ENCODE assay signal across 14 cellular contexts in the genomic region with DNA sequence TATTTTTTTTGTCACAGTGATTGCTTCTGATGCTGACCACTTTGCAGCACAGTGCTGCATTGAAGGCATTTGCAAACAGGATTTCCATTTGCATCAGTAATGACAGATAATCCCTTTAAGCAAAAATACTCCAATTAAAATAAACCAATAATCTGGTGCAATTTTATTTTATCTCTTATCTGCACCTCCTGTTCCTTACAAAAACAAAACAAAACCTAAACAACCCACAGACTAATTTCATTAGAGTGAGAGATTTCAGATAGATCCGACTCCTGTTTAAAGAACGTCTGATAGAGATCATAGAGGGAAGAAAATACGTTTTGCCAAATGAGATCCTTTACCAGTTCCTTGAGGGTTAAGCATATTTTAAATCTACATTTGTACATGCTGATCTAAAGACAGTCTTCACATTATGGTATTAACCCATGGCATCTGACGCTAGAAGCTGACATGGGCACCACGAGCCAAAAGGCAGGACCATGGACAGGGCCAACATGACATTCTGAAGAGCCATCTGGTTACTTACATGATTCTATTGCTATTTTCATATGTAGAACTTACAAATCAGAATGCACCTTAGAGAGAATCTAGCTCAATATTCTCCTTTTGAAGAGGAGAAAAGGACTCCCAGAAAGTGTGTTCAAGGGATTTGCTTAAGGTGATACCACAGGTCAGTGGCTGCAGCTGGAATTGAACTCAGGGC.
DNase-seq lines count a peak whose midpoint lies in the region; ATAC-seq, FAIRE-seq and TF ChIP-seq lines count a peak whose summit lies in the region.
"Had no signal": no experiment of that assay in that cellular context is flagged by ENCODE, and none has a peak within 500 bp of the region (broad histone marks: within the 10 kb centered on the region; RNA-seq: fewer than 3 reads in every experiment).

No MANE protein-coding gene starts in this region.

- no peak for TF ChIP-seq CTCF in choroid plexus epithelial cell (conservative IDR thresholded peaks at IDR 0.05; ENCODE audit: low read depth, low read length)

- ATAC-seq in GM19395 (IDR thresholded peaks at IDR 0.05; ENCODE audit: unreplicated experiment), result no peak
- ATAC-seq: lower lobe of right lung had no signal

- no peaks in the 10 kb centered on the region for H3K9me3 Mint-ChIP-seq in activated naive CD4-positive, alpha-beta T cell treated with anti-CD3 and anti-CD28 coated beads, Interleukin-2, amount 10 ng/mL, durations not matched to agents 7 days and 5 days

- no peaks in the 10 kb centered on the region for H3K4me1 Mint-ChIP-seq in activated naive CD4-positive, alpha-beta T cell treated with anti-CD3 and anti-CD28 coated beads, Interleukin-2, amount 10 ng/mL, durations not matched to agents 7 days and 5 days

- H3K27ac Mint-ChIP-seq in activated naive CD4-positive, alpha-beta T cell treated with anti-CD3 and anti-CD28 coated beads, Interleukin-2, amount 10 ng/mL, durations not matched to agents 7 days and 5 days, result no peak overlapping the region

- no peak for FAIRE-seq in RCC 7860 (lab: Jason Lieb, UNC)
- FAIRE-seq: G401.6 had no signal

- DNase-seq in activated naive CD4-positive, alpha-beta T cell treated with anti-CD3 and anti-CD28 coated beads, Interleukin-2, amount 10 ng/mL, durations not matched to agents 7 days and 5 days, result peak; percentile 22
- DNase-seq in activated naive CD4-positive, alpha-beta T cell (lab: John Stamatoyannopoulos, UW), result no peak
- peak; percentile 50 for DNase-seq in NCI-H82 (lab: John Stamatoyannopoulos, UW)
- DNase-seq in choroid plexus epithelial cell (ENCODE audit: low read depth), result peak; percentile 56
- peak; percentile 25 for DNase-seq in myocyte (ENCODE audit: low read depth)
- no peak for DNase-seq in NCI-H128 (lab: John Stamatoyannopoulos, UW; ENCODE audit: unreplicated experiment)
- DNase-seq in RCC 7860 (ENCODE audit: low spot score), result no peak
- DNase-seq: activated CD4-positive, alpha-beta T cell treated with anti-CD3 and anti-CD28 coated beads, Interleukin-2, amount 50 U/mL, for 4 hours; activated gamma-delta T cell; lower lobe of right lung; NCI-H146; NCI-H774 had no signal

- H3K4me3 ChIP-seq in choroid plexus epithelial cell (ENCODE audit: low read depth, low read length), result no peak overlapping the region
- H3K4me3 ChIP-seq: lower lobe of right lung had no signal

- no peaks in the 10 kb centered on the region for H3K27me3 Mint-ChIP-seq in activated naive CD4-positive, alpha-beta T cell treated with anti-CD3 and anti-CD28 coated beads, Interleukin-2, amount 10 ng/mL, durations not matched to agents 7 days and 5 days

- no peak overlapping the region for H3K4me3 Mint-ChIP-seq in activated naive CD4-positive, alpha-beta T cell treated with anti-CD3 and anti-CD28 coated beads, Interleukin-2, amount 10 ng/mL, durations not matched to agents 7 days and 5 days

- CTCF ChIA-PET in activated naive CD4-positive, alpha-beta T cell treated with anti-CD3 and anti-CD28 coated beads, Interleukin-2, amount 10 ng/mL, durations not matched to agents 7 days and 5 days (lab: Charles Lee), result no interaction called here

- H3K36me3 Mint-ChIP-seq in activated naive CD4-positive, alpha-beta T cell treated with anti-CD3 and anti-CD28 coated beads, Interleukin-2, amount 10 ng/mL, durations not matched to agents 7 days and 5 days, result no peaks in the 10 kb centered on the region

Comparison
In these comparisons a context has a peak if more than half of its experiments do, and no peak if none do; other contexts are left out.
1. DNase-seq: peak in activated naive CD4-positive, alpha-beta T cell treated with anti-CD3 and anti-CD28 coated beads, Interleukin-2, amount 10 ng/mL, durations not matched to agents 7 days and 5 days (single experiment), NCI-H82 (single experiment), choroid plexus epithelial cell (single experiment) and myocyte (single experiment); none in activated naive CD4-positive, alpha-beta T cell (0 of 4), NCI-H128 (single experiment) and RCC 7860 (single experiment).